Comparison of ENCODE assay signal across 11 cellular contexts in the genomic region with DNA sequence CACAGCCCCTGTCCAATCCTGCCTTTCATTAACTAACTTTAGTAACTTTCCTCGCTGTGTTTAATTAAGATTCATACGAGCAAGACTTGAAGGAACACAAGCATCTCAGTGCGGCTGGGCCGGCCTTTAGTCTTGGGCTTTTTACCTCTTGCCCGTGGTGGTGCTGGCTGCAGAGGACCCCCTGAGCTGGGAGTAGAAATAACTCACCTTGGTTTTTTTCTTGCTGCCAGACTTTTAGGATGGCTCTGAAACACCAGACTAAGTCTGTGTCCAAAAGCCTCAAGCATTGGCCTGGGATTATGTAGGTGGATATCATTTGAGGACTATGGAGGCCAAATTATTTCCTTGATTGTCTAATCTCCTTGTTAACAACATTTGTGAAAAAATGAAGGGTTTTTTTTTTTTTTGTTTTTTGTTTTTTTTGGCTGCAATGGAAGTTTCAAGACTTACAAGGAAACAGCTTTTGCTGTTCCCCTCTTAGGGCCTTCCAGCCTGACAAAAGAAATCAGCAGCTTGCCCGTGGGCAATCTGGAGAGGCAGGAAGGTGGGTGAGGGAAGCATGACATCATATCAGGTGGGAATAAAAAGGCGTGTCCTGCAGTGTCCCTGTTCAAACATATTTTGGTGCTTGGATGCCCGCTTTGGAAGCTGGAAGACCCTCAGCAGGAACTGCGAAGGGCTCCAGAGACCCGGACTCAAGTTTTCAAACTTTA.
"Had no signal": no experiment of that assay in that cellular context is flagged by ENCODE, and none has a peak within 500 bp of the region (broad histone marks: within the 10 kb centered on the region; RNA-seq: fewer than 3 reads in every experiment).

No MANE protein-coding gene starts in this region.

- H3K9me3 ChIP-seq: breast epithelium, heart left ventricle, thyroid gland had no signal

- H3K4me3 Mint-ChIP-seq: activated naive CD8-positive, alpha-beta T cell treated with anti-CD3 and anti-CD28 coated beads for 36 hours had no signal

- H3K4me1 ChIP-seq: breast epithelium, thyroid gland had no signal

- H3K27ac Mint-ChIP-seq: activated naive CD8-positive, alpha-beta T cell treated with anti-CD3 and anti-CD28 coated beads for 36 hours had no signal

- DNase-seq: activated CD4-positive, alpha-beta T cell treated with anti-CD3 and anti-CD28 coated beads, Interleukin-2, amount 50 U/mL, for 4 hours; activated naive CD8-positive, alpha-beta T cell treated with anti-CD3 and anti-CD28 coated beads for 36 hours; activated T-cell treated with anti-CD3 and anti-CD28 coated beads, Interleukin-2, amount 50 U/mL, for 1 hour; left colon; mammary epithelial cell; SW 1271; thyroid gland had no signal

- H3K27me3 ChIP-seq: breast epithelium, thyroid gland had no signal

- H3K9me3 Mint-ChIP-seq: activated naive CD8-positive, alpha-beta T cell treated with anti-CD3 and anti-CD28 coated beads for 36 hours had no signal

- ATAC-seq: activated CD4-positive, CD25-positive, alpha-beta regulatory T cell treated with anti-CD3 and anti-CD28 coated beads, Interleukin-2, amount 50 U/mL, for 24 hours; left colon had no signal

- H3K27ac ChIP-seq: breast epithelium, heart left ventricle, thyroid gland had no signal

- H3K36me3 ChIP-seq: breast epithelium, heart left ventricle, thyroid gland had no signal

- H3K4me3 ChIP-seq: breast epithelium, heart left ventricle, smooth muscle cell, thyroid gland had no signal

- H3K36me3 Mint-ChIP-seq: activated naive CD8-positive, alpha-beta T cell treated with anti-CD3 and anti-CD28 coated beads for 36 hours had no signal
